ENCODE assay signal across 7 cellular contexts in the genomic region with DNA sequence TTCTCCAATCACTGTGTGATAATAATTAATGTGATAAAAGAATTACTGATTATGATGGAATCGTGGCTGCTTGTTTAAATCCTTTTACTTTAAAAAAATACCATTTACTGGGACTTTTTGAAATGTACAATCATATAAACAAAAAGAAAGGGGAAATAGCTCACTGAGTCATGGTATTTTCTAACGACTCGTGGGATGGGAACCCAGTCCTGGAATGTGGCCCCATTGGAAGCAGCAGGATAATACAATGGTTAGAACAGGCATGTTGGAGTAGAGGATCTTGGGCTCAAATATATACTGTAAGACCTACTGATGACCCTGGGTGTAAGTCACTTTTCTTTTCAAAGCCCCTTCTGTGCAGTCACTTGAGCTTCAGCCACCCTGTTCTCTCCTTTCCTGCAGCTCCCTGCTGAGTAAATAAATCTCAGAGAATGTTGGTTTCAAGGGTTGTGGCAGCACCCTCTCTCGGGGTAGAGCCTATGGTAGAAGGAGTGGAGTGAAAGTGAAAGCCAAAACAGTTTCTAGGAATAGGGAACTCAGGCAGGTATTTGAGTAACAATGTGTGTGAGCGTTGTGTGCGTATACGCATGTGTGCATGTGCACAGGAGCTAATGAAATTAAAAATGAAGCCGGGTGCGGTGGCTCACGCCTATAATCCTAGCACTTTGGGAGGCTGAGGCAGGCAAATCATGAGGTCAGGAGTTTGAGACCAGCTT. TPM values are rescaled to one million over a fixed set of nuclear protein-coding genes. Genes with fewer than 3 reads are reported as not detected.
DNase-seq lines count a peak whose midpoint lies in the region; ATAC-seq and TF ChIP-seq lines count a peak whose summit lies in the region.

No MANE protein-coding gene starts in this region.

- peak overlapping the region; percentile 74 for H3K4me2 ChIP-seq in GM23338

- H3K27ac Mint-ChIP-seq in GM23338: peak overlapping the region; percentile 46

- peaks cover 57% of the 10 kb centered on the region for H3K79me2 ChIP-seq in GM23338 (replicated peaks; ENCODE audit: insufficient read depth)

- no peaks in the 10 kb centered on the region for H4K20me1 ChIP-seq in GM23338 (replicated peaks; ENCODE audit: insufficient read depth)

- peaks cover 5% of the 10 kb centered on the region for H3K27me3 Mint-ChIP-seq in GM23338 (ENCODE audit: insufficient read depth, low read depth, poor library complexity)

- H3F3A ChIP-seq in GM23338 (replicated peaks; ENCODE audit: low read depth): peaks cover 7% of the 10 kb centered on the region

- peak overlapping the region; percentile 63; the same call in 1 of the 3 replicates for H3K4me3 Mint-ChIP-seq in GM23338

- H3K36me3 Mint-ChIP-seq in GM23338 (ENCODE audit: low read depth): peaks cover 7% of the 10 kb centered on the region; the same call in 1 of the 3 replicates

- H3K27me3 ChIP-seq in GM23338 (ENCODE audit: insufficient read depth) (no peaks in the 10 kb centered on the region), rectal smooth muscle tissue (ENCODE audit: control insufficient read depth, insufficient read depth, low read length) (no peaks in the 10 kb centered on the region)

- H3K9ac ChIP-seq in rectal smooth muscle tissue (ENCODE audit: low read length): no peak overlapping the region

- CTCF ChIA-PET in HEK293T (lab: Yijun Ruan, JAX): interaction anchor here (0.6 to 0.8 kb wide), 3 partner anchors 10 to 64 kb away, joined by 3 to 6 read pairs (median 5); no protein-coding TSS in a partner anchor

- peaks cover 48% of the 10 kb centered on the region for H3K4me1 Mint-ChIP-seq in GM23338

- peak overlapping the region; percentile 53 for H3K4me3 ChIP-seq in GM23338
- peak overlapping the region; percentile 20 for H3K4me3 ChIP-seq in rectal smooth muscle tissue (ENCODE audit: low read length)

- no peak for TF ChIP-seq CTCF in GM23338 (conservative IDR thresholded peaks at IDR 0.05; ENCODE audit: low read depth in 2 of 2)

- H3K27ac ChIP-seq in GM23338 (ENCODE audit: low read depth) (peak overlapping the region; percentile 32; the same call in 1 of the 2 replicates), rectal smooth muscle tissue (ENCODE audit: low read depth, low read length) (no peak overlapping the region)

- H2AFZ ChIP-seq in GM23338: no peak overlapping the region

- no peaks in the 10 kb centered on the region for H3K9me3 Mint-ChIP-seq in GM23338

- POLR2A ChIA-PET in HEK293T (lab: Yijun Ruan, JAX): interaction anchor here (1.5 kb wide), 1 partner anchor 8 kb away, joined by 3 read pairs; no protein-coding TSS in a partner anchor

- H3K4me1 ChIP-seq in GM23338 (ENCODE audit: insufficient read depth) (peaks cover 47% of the 10 kb centered on the region), rectal smooth muscle tissue (ENCODE audit: control insufficient read depth, insufficient read depth, low read length) (no peaks in the 10 kb centered on the region)

- ATAC-seq in GM18519 (IDR thresholded peaks at IDR 0.05; ENCODE audit: low FRiP score, unreplicated experiment): peak; percentile 91
- no peak for ATAC-seq in GM23338

- H3K36me3 ChIP-seq in GM23338 (ENCODE audit: insufficient read depth): 0 out of 2 replicates have a peak, but pooled peaks cover 3% of the 10 kb centered on the region
- no peaks in the 10 kb centered on the region for H3K36me3 ChIP-seq in rectal smooth muscle tissue (ENCODE audit: control insufficient read depth, insufficient read depth, low read length)

- no peaks in the 10 kb centered on the region for H3K9me2 ChIP-seq in GM23338 (ENCODE audit: insufficient read depth)

- DNase-seq in GM23338 (ENCODE audit: low spot score) (peak; percentile 28), NCI-H2029 (lab: John Stamatoyannopoulos, UW) (peak; percentile 58), dermis blood vessel endothelial cell (peak; percentile 69), HEK293T (ENCODE audit: extremely low spot score) (no peak)
- DNase-seq in central memory CD4-positive, alpha-beta T cell: no peak

TF ChIP-seq in GM23338, 12 proteins besides CTCF, POLR2A, EP300 and RAD21 (continues in another document):
- TF ChIP-seq, protein P1, sequence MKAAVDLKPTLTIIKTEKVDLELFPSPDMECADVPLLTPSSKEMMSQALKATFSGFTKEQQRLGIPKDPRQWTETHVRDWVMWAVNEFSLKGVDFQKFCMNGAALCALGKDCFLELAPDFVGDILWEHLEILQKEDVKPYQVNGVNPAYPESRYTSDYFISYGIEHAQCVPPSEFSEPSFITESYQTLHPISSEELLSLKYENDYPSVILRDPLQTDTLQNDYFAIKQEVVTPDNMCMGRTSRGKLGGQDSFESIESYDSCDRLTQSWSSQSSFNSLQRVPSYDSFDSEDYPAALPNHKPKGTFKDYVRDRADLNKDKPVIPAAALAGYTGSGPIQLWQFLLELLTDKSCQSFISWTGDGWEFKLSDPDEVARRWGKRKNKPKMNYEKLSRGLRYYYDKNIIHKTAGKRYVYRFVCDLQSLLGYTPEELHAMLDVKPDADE (IDR thresholded peaks at IDR 0.05): no peak

TF ChIP-seq in HEK293T, 16 proteins besides CTCF, POLR2A, EP300 and RAD21:
- TF ChIP-seq SP1 (IDR thresholded peaks at IDR 0.05) (no peak), BHLHE40 (IDR thresholded peaks at IDR 0.05; ENCODE audit: borderline replicate concordance) (no peak)
TF ChIP-seq in HEK293T: peak in this region for 0.

RNA-seq across cellular contexts. Expression of gene LARP1, which starts 40.7 kb away (rescaled TPM):
- total RNA-seq in GM23338 (2014; rRNA removed; shearing (Covaris generic)): 267 and 302 TPM in 2 replicates
- 133 and 153 TPM in 2 replicates for polyA plus RNA-seq in GM23338 (2016; fragmentation: Nextera tagmentation; extraction: Ambion mirVana)
- 43.7 and 82.4 TPM in 2 replicates for total RNA-seq in dermis blood vessel endothelial cell

Comparison
In these comparisons a context has a peak if more than half of its experiments do, and no peak if none do; other contexts are left out.
1. DNase-seq: peak in GM23338 (single experiment), NCI-H2029 (single experiment) and dermis blood vessel endothelial cell (single experiment); none in HEK293T (single experiment) and central memory CD4-positive, alpha-beta T cell (single experiment).